9 cellular contexts compared by ENCODE assay signal in the genomic region with DNA sequence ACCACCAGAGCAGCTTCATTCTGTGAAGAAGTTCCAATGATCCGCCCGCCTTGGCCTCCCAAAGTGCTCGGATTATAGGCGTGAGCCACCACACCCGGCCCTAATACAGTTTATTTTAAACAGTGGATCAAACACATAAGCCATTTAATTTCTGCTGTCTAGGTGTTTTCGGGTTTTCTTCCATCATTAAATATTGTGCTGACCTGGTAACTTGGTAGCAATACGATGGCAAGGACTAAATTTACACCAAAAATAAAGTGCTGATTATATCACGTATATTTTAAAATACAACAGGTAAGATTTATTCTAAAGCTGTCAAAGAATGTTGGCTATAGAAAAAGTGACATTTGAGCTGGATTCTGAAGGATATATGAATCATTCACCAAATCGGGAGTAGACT. TPM values are rescaled to one million over a fixed set of nuclear protein-coding genes. Genes with fewer than 3 reads are reported as not detected.
DNase-seq lines count a peak whose midpoint lies in the region; ATAC-seq and TF ChIP-seq lines count a peak whose summit lies in the region.
"Had no signal": no experiment of that assay in that cellular context is flagged by ENCODE, and none has a peak within 500 bp of the region (broad histone marks: within the 10 kb centered on the region; RNA-seq: fewer than 3 reads in every experiment).

No MANE protein-coding gene starts in this region.

- H3K79me2 ChIP-seq in hepatocyte: peaks cover 62% of the 10 kb centered on the region
- H3K79me2 ChIP-seq in smooth muscle cell (ENCODE audit: low read depth): peaks cover 67% of the 10 kb centered on the region

- no peaks in the 10 kb centered on the region; a peak in 1 of 3 replicates for H3K36me3 ChIP-seq in HEK293 (ENCODE audit: control insufficient read depth in 2 of 2, insufficient read depth in 1 of 2, low read length in 2 of 2)
- H3K36me3 ChIP-seq in hepatocyte (replicated peaks; ENCODE audit: insufficient read depth, low read depth): no peaks in the 10 kb centered on the region
- no peaks in the 10 kb centered on the region for H3K36me3 ChIP-seq in smooth muscle cell (ENCODE audit: low read depth)
- H3K36me3 ChIP-seq in ovary: no peaks in the 10 kb centered on the region

- POLR2A ChIA-PET in HEK293 (lab: Yijun Ruan, JAX) (no interaction called here), activated B cell treated with CpG ODN at 0.5 μM for 24 hours (lab: Charles Lee) (interaction anchor here (1.6 to 2.2 kb wide), 2 partner anchors 56 to 883 kb away, joined by 5 to 12 read pairs; a partner anchor contains a TSS)

- CTCF ChIA-PET in HEK293 (lab: Yijun Ruan, JAX): interaction anchor here (1.0 to 2.1 kb wide), 5 partner anchors 12 to 401 kb away, joined by 3 to 8 read pairs (median 4); no protein-coding TSS in a partner anchor
- CTCF ChIA-PET in activated B cell treated with CpG ODN at 0.5 μM for 24 hours (lab: Charles Lee): interaction anchor here (2.3 kb wide), 1 partner anchor 15 kb away, joined by 15 read pairs; no protein-coding TSS in a partner anchor

- H3K4me2 ChIP-seq in hepatocyte (peak overlapping the region; percentile 91), smooth muscle cell (peak overlapping the region; percentile 94)

- H3K4me3 ChIP-seq in HEK293 (ENCODE audit: low read depth, low read length) (peak overlapping the region; percentile 97), hepatocyte (peak overlapping the region; percentile 73), smooth muscle cell (peak overlapping the region; percentile 80), ovary (no peak overlapping the region)

- no peaks in the 10 kb centered on the region for H3K9me2 ChIP-seq in hepatocyte (replicated peaks; ENCODE audit: insufficient read depth)

- no peak overlapping the region for H2AFZ ChIP-seq in hepatocyte
- no peak overlapping the region for H2AFZ ChIP-seq in smooth muscle cell (ENCODE audit: low read depth)

- H3K27me3 ChIP-seq in hepatocyte (no peaks in the 10 kb centered on the region), smooth muscle cell (ENCODE audit: low read depth) (no peaks in the 10 kb centered on the region), ovary (no peaks in the 10 kb centered on the region)

- intact Hi-C loops in activated B cell treated with CpG ODN at 0.5 μM for 24 hours (cut with micrococcal nuclease) (no loop called here), ovary (cut with DNase I) (no loop called here)

- DNase-seq in activated B cell treated with CpG ODN at 0.5 μM for 24 hours (no peak), hepatocyte (ENCODE audit: low spot score) (no peak), smooth muscle cell (lab: John Stamatoyannopoulos, UW; ENCODE audit: unreplicated experiment) (no peak), ovary (no peak), middle frontal gyrus (ENCODE audit: extremely low spot score, low spot score) (no peak)
- DNase-seq: activated CD8-positive, alpha-beta memory T cell treated with anti-CD3 and anti-CD28 coated beads, Interleukin-2, amount 50 U/mL, for 4 hours; MV-4-11 had no signal

- H3K4me1 Mint-ChIP-seq in activated B cell treated with CpG ODN at 0.5 μM for 24 hours: peaks cover 41% of the 10 kb centered on the region

- H3K9me3 ChIP-seq in HEK293 (ENCODE audit: control insufficient read depth, insufficient read depth, low read depth, low read length) (no peaks in the 10 kb centered on the region), hepatocyte (ENCODE audit: low read depth) (no peaks in the 10 kb centered on the region), smooth muscle cell (replicated peaks; ENCODE audit: low read depth) (no peaks in the 10 kb centered on the region), ovary (no peaks in the 10 kb centered on the region)

- peak overlapping the region; percentile 87 for H3K9ac ChIP-seq in smooth muscle cell (ENCODE audit: low read depth)

- 87% methylated on average over 9 of the region's 9 CpGs for WGBS in hepatocyte (ENCODE audit: low lambda C conversion rate, missing lambda C conversion rate)
- WGBS in smooth muscle cell (ENCODE audit: low lambda C conversion rate): 89% methylated on average over 9 of the region's 9 CpGs
- WGBS in ovary, 3 donors: 72 to 83% (median 74%) methylated on average over 9 of the region's 9 CpGs

- TF ChIP-seq CTCF in HEK293 (tag by site-specific recombination; IDR thresholded peaks at IDR 0.05) (no peak), activated B cell treated with CpG ODN at 0.5 μM for 24 hours (IDR thresholded peaks at IDR 0.05) (no peak), hepatocyte (IDR thresholded peaks at IDR 0.05; ENCODE audit: poor library complexity) (no peak), smooth muscle cell (IDR thresholded peaks at IDR 0.05; ENCODE audit: borderline replicate concordance, insufficient read depth, poor library complexity, severe bottlenecking) (no peak), ovary (IDR thresholded peaks at IDR 0.05) (no peak)

- no peak overlapping the region for H3K27ac ChIP-seq in HEK293 (ENCODE audit: extremely low read depth, low read depth, low read length)
- no peak overlapping the region for H3K27ac ChIP-seq in hepatocyte
- H3K27ac ChIP-seq in smooth muscle cell (ENCODE audit: low read depth): no peak overlapping the region
- no peak overlapping the region for H3K27ac ChIP-seq in ovary

- ATAC-seq in activated B cell treated with CpG ODN at 0.5 μM for 24 hours (ENCODE audit: low read depth): no peak
- no peak for ATAC-seq in HG02623 (IDR thresholded peaks at IDR 0.05; ENCODE audit: unreplicated experiment)

- H3F3A ChIP-seq in smooth muscle cell (ENCODE audit: low read depth): no peaks in the 10 kb centered on the region

- peak overlapping the region; percentile 96 for H3K4me3 Mint-ChIP-seq in activated B cell treated with CpG ODN at 0.5 μM for 24 hours

- no peak for TF ChIP-seq POLR2A in ovary (IDR thresholded peaks at IDR 0.05)

- H3K9me3 Mint-ChIP-seq in activated B cell treated with CpG ODN at 0.5 μM for 24 hours: peaks cover 2% of the 10 kb centered on the region

- 0 out of 2 replicates have a peak, but pooled peaks cover 4% of the 10 kb centered on the region for H3K4me1 ChIP-seq in HEK293 (ENCODE audit: control insufficient read depth, insufficient read depth, low read length)
- H3K4me1 ChIP-seq in hepatocyte (ENCODE audit: insufficient read depth): peaks cover 14% of the 10 kb centered on the region
- peaks cover 13% of the 10 kb centered on the region for H3K4me1 ChIP-seq in smooth muscle cell (ENCODE audit: low read depth)
- H3K4me1 ChIP-seq in ovary (ENCODE audit: insufficient read depth): peaks cover 13% of the 10 kb centered on the region

- no peak overlapping the region for H3K27ac Mint-ChIP-seq in activated B cell treated with CpG ODN at 0.5 μM for 24 hours

- H3K27me3 Mint-ChIP-seq in activated B cell treated with CpG ODN at 0.5 μM for 24 hours: peaks cover under 1% of the 10 kb centered on the region

- H4K20me1 ChIP-seq in hepatocyte (ENCODE audit: insufficient read depth, poor library complexity, severe bottlenecking) (peaks cover 34% of the 10 kb centered on the region), smooth muscle cell (ENCODE audit: low read depth) (peaks cover 51% of the 10 kb centered on the region)

- TF ChIP-seq EP300 in ovary (IDR thresholded peaks at IDR 0.05): no peak

- H3K36me3 Mint-ChIP-seq in activated B cell treated with CpG ODN at 0.5 μM for 24 hours (ENCODE audit: low read depth): peaks cover 28% of the 10 kb centered on the region

TF ChIP-seq in HEK293, 187 proteins besides CTCF, POLR2A, EP300 and RAD21 (continues in another document):
- TF ChIP-seq KLF1 (tag by site-specific recombination; IDR thresholded peaks at IDR 0.05): no peak
- TF ChIP-seq, protein P1, sequence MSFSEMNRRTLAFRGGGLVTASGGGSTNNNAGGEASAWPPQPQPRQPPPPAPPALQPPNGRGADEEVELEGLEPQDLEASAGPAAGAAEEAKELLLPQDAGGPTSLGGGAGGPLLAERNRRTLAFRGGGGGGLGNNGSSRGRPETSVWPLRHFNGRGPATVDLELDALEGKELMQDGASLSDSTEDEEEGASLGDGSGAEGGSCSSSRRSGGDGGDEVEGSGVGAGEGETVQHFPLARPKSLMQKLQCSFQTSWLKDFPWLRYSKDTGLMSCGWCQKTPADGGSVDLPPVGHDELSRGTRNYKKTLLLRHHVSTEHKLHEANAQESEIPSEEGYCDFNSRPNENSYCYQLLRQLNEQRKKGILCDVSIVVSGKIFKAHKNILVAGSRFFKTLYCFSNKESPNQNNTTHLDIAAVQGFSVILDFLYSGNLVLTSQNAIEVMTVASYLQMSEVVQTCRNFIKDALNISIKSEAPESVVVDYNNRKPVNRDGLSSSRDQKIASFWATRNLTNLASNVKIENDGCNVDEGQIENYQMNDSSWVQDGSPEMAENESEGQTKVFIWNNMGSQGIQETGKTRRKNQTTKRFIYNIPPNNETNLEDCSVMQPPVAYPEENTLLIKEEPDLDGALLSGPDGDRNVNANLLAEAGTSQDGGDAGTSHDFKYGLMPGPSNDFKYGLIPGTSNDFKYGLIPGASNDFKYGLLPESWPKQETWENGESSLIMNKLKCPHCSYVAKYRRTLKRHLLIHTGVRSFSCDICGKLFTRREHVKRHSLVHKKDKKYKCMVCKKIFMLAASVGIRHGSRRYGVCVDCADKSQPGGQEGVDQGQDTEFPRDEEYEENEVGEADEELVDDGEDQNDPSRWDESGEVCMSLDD (tag by site-specific recombination; IDR thresholded peaks at IDR 0.05): no peak
- no peak for TF ChIP-seq ZNF843 (tag by site-specific recombination; IDR thresholded peaks at IDR 0.05)
- TF ChIP-seq ZNF585B (tag by site-specific recombination; IDR thresholded peaks at IDR 0.05): no peak

RNA-seq across cellular contexts. Expression of a gene that starts 1.3 kb away (rescaled TPM):
- 50.4 and 51.9 TPM in 2 replicates for total RNA-seq in activated B cell treated with CpG ODN at 0.5 μM for 24 hours
- total RNA-seq in hepatocyte: 30.1 and 37.4 TPM in 2 replicates
- polyA plus RNA-seq in hepatocyte: 55.7 and 63.4 TPM in 2 replicates
- 42.8 and 47.7 TPM in 2 replicates for total RNA-seq in smooth muscle cell
- 59.9 and 63.9 TPM in 2 replicates for polyA plus RNA-seq in smooth muscle cell
- 10 to 100 TPM; 23.3 to 50.7 (median 42.6) TPM for total RNA-seq in ovary
- polyA plus RNA-seq in ovary: 10 to 100 TPM; 50.0 to 63.8 TPM

RNA-seq across cellular contexts. Expression of a gene that starts 56.1 kb away (rescaled TPM):
- 5.5 and 6.2 TPM in 2 replicates for total RNA-seq in activated B cell treated with CpG ODN at 0.5 μM for 24 hours
- total RNA-seq in hepatocyte: 16.6 and 16.8 TPM in 2 replicates
- 13.7 and 17.7 TPM in 2 replicates for polyA plus RNA-seq in hepatocyte
- 6.9 and 7.6 TPM in 2 replicates for total RNA-seq in smooth muscle cell
- 16.0 and 17.4 TPM in 2 replicates for polyA plus RNA-seq in smooth muscle cell
- 10 to 100 TPM in 3 of 7 donors, 1 to 10 TPM in 4; 6.1 to 11.2 (median 9.7) TPM for total RNA-seq in ovary
- polyA plus RNA-seq in ovary: 10 to 100 TPM in 1 of 2 donors, 1 to 10 TPM in 1; 9.7 to 11.4 TPM
